Comparison of ENCODE assay signal across 10 cellular contexts in the genomic region with DNA sequence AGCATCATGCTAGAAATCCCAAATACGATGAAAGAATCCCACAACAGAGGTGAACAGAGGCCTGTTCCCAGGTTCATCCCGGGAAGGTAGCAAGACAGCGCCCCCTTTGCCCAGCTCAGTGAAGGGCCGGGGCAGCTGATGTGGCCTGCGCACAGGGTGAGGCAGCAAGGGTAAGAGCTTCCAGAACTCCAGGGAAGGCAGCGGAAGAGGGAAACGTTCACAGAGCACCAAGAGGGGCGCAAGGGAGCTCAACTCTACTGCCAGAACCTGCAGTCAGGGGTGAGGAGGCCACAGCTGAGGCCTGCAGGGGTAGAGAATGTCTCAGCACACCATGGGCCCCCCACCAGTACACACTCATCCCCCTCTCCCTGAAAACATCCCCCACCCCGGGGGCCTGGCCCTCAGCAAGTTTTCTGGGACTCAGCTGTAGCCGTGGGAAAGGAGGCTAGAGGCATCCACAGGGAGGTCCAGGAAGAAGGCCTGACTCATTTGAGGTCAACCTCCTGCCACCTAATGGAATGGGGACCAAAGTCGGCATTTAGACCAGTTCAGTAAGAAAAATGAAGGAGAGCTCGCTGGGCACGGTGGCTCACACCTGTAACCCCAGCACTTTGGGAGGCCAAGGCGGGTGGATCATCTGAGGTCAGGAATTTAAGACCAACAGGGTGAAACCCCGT.
DNase-seq lines count a peak whose midpoint lies in the region; ATAC-seq and TF ChIP-seq lines count a peak whose summit lies in the region.
"Had no signal": no experiment of that assay in that cellular context is flagged by ENCODE, and none has a peak within 500 bp of the region (broad histone marks: within the 10 kb centered on the region; RNA-seq: fewer than 3 reads in every experiment).

No MANE protein-coding gene starts in this region.

- ATAC-seq in HCT116: peak; percentile 57
- peak; percentile 96 for ATAC-seq in WTC11
- ATAC-seq in HG02970 (IDR thresholded peaks at IDR 0.05; ENCODE audit: low FRiP score, unreplicated experiment): no peak
- no peak for ATAC-seq in CD8-positive, alpha-beta T cell

- H3K4me3 ChIP-seq in AG10803 (ENCODE audit: low read length) (no peak overlapping the region), HCT116 (replicated peaks in 1 of 2; ENCODE audit: low read depth in 1 of 2, low read length in 2 of 2) (no peak overlapping the region), iPS DF 6.9 (ENCODE audit: low read length) (no peak overlapping the region)
- no peak overlapping the region for H3K4me3 ChIP-seq in CD8-positive, alpha-beta T cell (ENCODE audit: low read depth, low read length)

- no peak overlapping the region for H3K9ac ChIP-seq in HCT116 (ENCODE audit: low read length)

- H3K79me2 ChIP-seq in HCT116 (ENCODE audit: insufficient read depth, low read length): no peaks in the 10 kb centered on the region

- peak; percentile 68 for TF ChIP-seq RAD21 in HCT116 (IDR thresholded peaks at IDR 0.05; ENCODE audit: low read depth)

- no peaks in the 10 kb centered on the region for H3K36me3 Mint-ChIP-seq in WTC11
- H3K36me3 Mint-ChIP-seq in activated CD4-positive, alpha-beta T cell treated with anti-CD3 and anti-CD28 coated beads, Interleukin-2, amount 10 ng/mL, durations not matched to agents 7 days and 5 days (ENCODE audit: low read depth): no peaks in the 10 kb centered on the region
- H3K36me3 Mint-ChIP-seq in CD8-positive, alpha-beta T cell: no peaks in the 10 kb centered on the region

- POLR2A ChIA-PET in HCT116 (lab: Charles Lee): no interaction called here
- POLR2A ChIA-PET in WTC11 (lab: Charles Lee): no interaction called here
- POLR2A ChIA-PET in activated CD4-positive, alpha-beta T cell treated with anti-CD3 and anti-CD28 coated beads, Interleukin-2, amount 10 ng/mL, durations not matched to agents 7 days and 5 days (lab: Charles Lee): no interaction called here
- POLR2A ChIA-PET in CD8-positive, alpha-beta T cell (lab: Charles Lee): no interaction called here

- TF ChIP-seq CTCF in AG10803 (conservative IDR thresholded peaks at IDR 0.05; ENCODE audit: low read length) (peak; percentile 22), HCT116 (IDR thresholded peaks at IDR 0.05 in 2 of 3, conservative IDR thresholded peaks at IDR 0.05 in 1 of 3; ENCODE audit: borderline replicate concordance in 1 of 3, insufficient read depth in 1 of 3, low read depth in 2 of 3, low read length in 2 of 3) (peak; percentile 45 to 73 (median 71); a peak in 5 of 6 replicates), WTC11 (IDR thresholded peaks at IDR 0.05) (peak; percentile 63)
- TF ChIP-seq CTCF in CD8-positive, alpha-beta T cell (IDR thresholded peaks at IDR 0.05): no peak

- H3K4me1 ChIP-seq in HCT116 (ENCODE audit: control insufficient read depth in 1 of 2, insufficient read depth in 2 of 2, low read length in 2 of 2): peaks cover 12 to 40% of the 10 kb centered on the region in 2 experiments; a peak in 3 of 4 replicates
- peaks cover 2% of the 10 kb centered on the region; the same call in 1 of the 2 replicates for H3K4me1 ChIP-seq in iPS DF 6.9 (ENCODE audit: control insufficient read depth, insufficient read depth, low read length)
- H3K4me1 ChIP-seq in CD8-positive, alpha-beta T cell (ENCODE audit: insufficient read depth, low read length): no peaks in the 10 kb centered on the region

- RAD21 ChIA-PET in HCT116 (lab: Charles Lee; ENCODE audit: low non-redundant PET in 1 of 2, low total read pairs in 2 of 2, uncharacterized antibody in 2 of 2, unreplicated experiment in 2 of 2): no interaction called here

- BruUV-seq in HCT116 (replicated peaks; lab: Mats Ljungman, UMichigan): no TSS peak

- no peak overlapping the region for H3K4me3 Mint-ChIP-seq in WTC11
- H3K4me3 Mint-ChIP-seq in activated CD4-positive, alpha-beta T cell treated with anti-CD3 and anti-CD28 coated beads, Interleukin-2, amount 10 ng/mL, durations not matched to agents 7 days and 5 days: no peak overlapping the region
- no peak overlapping the region for H3K4me3 Mint-ChIP-seq in CD8-positive, alpha-beta T cell

- TF ChIP-seq POLR2A in HCT116 (IDR thresholded peaks at IDR 0.05; ENCODE audit: borderline replicate concordance, extremely low read depth, insufficient read depth, insufficient read length): no peak

- intact Hi-C loops in HCT116 (cut with micrococcal nuclease): no loop called here
- intact Hi-C loops in CD8-positive, alpha-beta T cell (cut with DNase I, micrococcal nuclease): no loop called here

- H3K4me2 ChIP-seq in HCT116 (ENCODE audit: low read length): peak overlapping the region; percentile 38

- H3K27ac ChIP-seq in HCT116 (ENCODE audit: low read depth, low read length) (no peak overlapping the region), iPS DF 6.9 (ENCODE audit: low read length) (no peak overlapping the region)
- no peak overlapping the region for H3K27ac ChIP-seq in CD8-positive, alpha-beta T cell (ENCODE audit: low read depth, low read length)

- no peaks in the 10 kb centered on the region for H4K20me1 ChIP-seq in HCT116 (ENCODE audit: insufficient read depth)

- H3K27me3 Mint-ChIP-seq in WTC11 (ENCODE audit: low read depth): no peaks in the 10 kb centered on the region
- H3K27me3 Mint-ChIP-seq in activated CD4-positive, alpha-beta T cell treated with anti-CD3 and anti-CD28 coated beads, Interleukin-2, amount 10 ng/mL, durations not matched to agents 7 days and 5 days: no peaks in the 10 kb centered on the region
- peaks cover 9% of the 10 kb centered on the region for H3K27me3 Mint-ChIP-seq in CD8-positive, alpha-beta T cell (ENCODE audit: low read depth)

- H3K9me2 ChIP-seq in HCT116 (ENCODE audit: insufficient read depth): no peaks in the 10 kb centered on the region

- peaks cover 30% of the 10 kb centered on the region for H3K4me1 Mint-ChIP-seq in WTC11
- no peaks in the 10 kb centered on the region for H3K4me1 Mint-ChIP-seq in activated CD4-positive, alpha-beta T cell treated with anti-CD3 and anti-CD28 coated beads, Interleukin-2, amount 10 ng/mL, durations not matched to agents 7 days and 5 days
- no peaks in the 10 kb centered on the region for H3K4me1 Mint-ChIP-seq in CD8-positive, alpha-beta T cell (ENCODE audit: low read depth)

- H3K27me3 ChIP-seq in HCT116 (ENCODE audit: insufficient read depth, low read length): no peaks in the 10 kb centered on the region
- no peaks in the 10 kb centered on the region for H3K27me3 ChIP-seq in iPS DF 6.9 (ENCODE audit: control insufficient read depth, insufficient read depth, low read length)
- no peaks in the 10 kb centered on the region for H3K27me3 ChIP-seq in CD8-positive, alpha-beta T cell (ENCODE audit: insufficient read depth, low read length)

- no CpG with 5 or more reads among the region's 15 CpGs for WGBS in iPS DF 6.9 (ENCODE audit: insufficient coverage, insufficient read length)

- H3K36me3 ChIP-seq in HCT116 (ENCODE audit: control insufficient read depth in 1 of 2, insufficient read depth in 2 of 2, low read length in 2 of 2) (no peaks in the 10 kb centered on the region), iPS DF 6.9 (ENCODE audit: control insufficient read depth, insufficient read depth, low read length) (no peaks in the 10 kb centered on the region)
- no peaks in the 10 kb centered on the region for H3K36me3 ChIP-seq in CD8-positive, alpha-beta T cell (ENCODE audit: insufficient read depth, low read length)

- H2AFZ ChIP-seq in HCT116 (ENCODE audit: low read depth, low read length, poor library complexity, severe bottlenecking): no peak overlapping the region

- CTCF ChIA-PET in HCT116 (lab: Charles Lee): interaction anchor here (1.0 to 2.0 kb wide), 4 partner anchors 11 to 239 kb away, joined by 3 to 9 read pairs (median 4); no protein-coding TSS in a partner anchor
- CTCF ChIA-PET in WTC11 (lab: Charles Lee): interaction anchor here (0.6 to 4.7 kb wide), 50 partner anchors 8 to 363 kb away, joined by 3 to 50 read pairs (median 4); partner anchors contain the start of genes IAH1 and MBOAT2
- CTCF ChIA-PET in activated CD4-positive, alpha-beta T cell treated with anti-CD3 and anti-CD28 coated beads, Interleukin-2, amount 10 ng/mL, durations not matched to agents 7 days and 5 days (lab: Charles Lee): no interaction called here
- CTCF ChIA-PET in CD8-positive, alpha-beta T cell (lab: Charles Lee): interaction anchor here (1.4 kb wide), 1 partner anchor 8 kb away, joined by 3 read pairs; no protein-coding TSS in a partner anchor

- DNase-seq in AG10803 (ENCODE audit: low read depth) (no peak), HCT116 (ENCODE audit: low read depth, low spot score) (no peak), WTC11 (ENCODE audit: low spot score) (peak; percentile 89), iPS DF 6.9 (ENCODE audit: low read depth, low spot score) (peak; percentile 70), NCI-H774 (lab: John Stamatoyannopoulos, UW) (no peak)
- no peak for DNase-seq in activated CD4-positive, alpha-beta T cell treated with anti-CD3 and anti-CD28 coated beads, Interleukin-2, amount 10 ng/mL, durations not matched to agents 7 days and 5 days
- DNase-seq in CD8-positive, alpha-beta T cell: no peak
- DNase-seq: central memory CD4-positive, alpha-beta T cell; DMS153 had no signal

- H3K27ac Mint-ChIP-seq in WTC11: peak overlapping the region; percentile 64; the same call in 1 of the 2 replicates
- no peak overlapping the region for H3K27ac Mint-ChIP-seq in activated CD4-positive, alpha-beta T cell treated with anti-CD3 and anti-CD28 coated beads, Interleukin-2, amount 10 ng/mL, durations not matched to agents 7 days and 5 days
- H3K27ac Mint-ChIP-seq in CD8-positive, alpha-beta T cell: no peak overlapping the region

- H3K9me3 ChIP-seq in HCT116 (ENCODE audit: control insufficient read depth in 1 of 2, insufficient read depth in 1 of 2, low read depth in 1 of 2, low read length in 2 of 2) (no peaks in the 10 kb centered on the region), iPS DF 6.9 (ENCODE audit: control insufficient read depth, insufficient read depth, low read length) (no peaks in the 10 kb centered on the region)
- H3K9me3 ChIP-seq in CD8-positive, alpha-beta T cell (ENCODE audit: low read length): no peaks in the 10 kb centered on the region

- H3K9me3 Mint-ChIP-seq in WTC11: no peaks in the 10 kb centered on the region
- no peaks in the 10 kb centered on the region for H3K9me3 Mint-ChIP-seq in activated CD4-positive, alpha-beta T cell treated with anti-CD3 and anti-CD28 coated beads, Interleukin-2, amount 10 ng/mL, durations not matched to agents 7 days and 5 days
- no peaks in the 10 kb centered on the region for H3K9me3 Mint-ChIP-seq in CD8-positive, alpha-beta T cell

TF ChIP-seq in HCT116, 20 proteins besides CTCF, POLR2A, EP300 and RAD21:
- TF ChIP-seq YY1 (IDR thresholded peaks at IDR 0.05; ENCODE audit: extremely low read depth, insufficient replicate concordance, low read depth, low read length): peak; percentile 14
- peak; percentile 49 for TF ChIP-seq ZFX (IDR thresholded peaks at IDR 0.05)
- no peak for TF ChIP-seq SRF (IDR thresholded peaks at IDR 0.05; ENCODE audit: low read depth)

Comparison
In these comparisons a context has a peak if more than half of its experiments do, and no peak if none do; other contexts are left out.
1. DNase-seq: peak in WTC11 (single experiment) and iPS DF 6.9 (single experiment); none in AG10803 (single experiment), HCT116 (single experiment), activated CD4-positive, alpha-beta T cell treated with anti-CD3 and anti-CD28 coated beads, Interleukin-2, amount 10 ng/mL, durations not matched to agents 7 days and 5 days (single experiment), CD8-positive, alpha-beta T cell (0 of 7) and NCI-H774 (single experiment).
2. ATAC-seq: peak in HCT116 (single experiment) and WTC11 (single experiment); none in HG02970 (single experiment) and CD8-positive, alpha-beta T cell (single experiment).